Comparison of ENCODE assay signal across 7 cellular contexts in the genomic region with DNA sequence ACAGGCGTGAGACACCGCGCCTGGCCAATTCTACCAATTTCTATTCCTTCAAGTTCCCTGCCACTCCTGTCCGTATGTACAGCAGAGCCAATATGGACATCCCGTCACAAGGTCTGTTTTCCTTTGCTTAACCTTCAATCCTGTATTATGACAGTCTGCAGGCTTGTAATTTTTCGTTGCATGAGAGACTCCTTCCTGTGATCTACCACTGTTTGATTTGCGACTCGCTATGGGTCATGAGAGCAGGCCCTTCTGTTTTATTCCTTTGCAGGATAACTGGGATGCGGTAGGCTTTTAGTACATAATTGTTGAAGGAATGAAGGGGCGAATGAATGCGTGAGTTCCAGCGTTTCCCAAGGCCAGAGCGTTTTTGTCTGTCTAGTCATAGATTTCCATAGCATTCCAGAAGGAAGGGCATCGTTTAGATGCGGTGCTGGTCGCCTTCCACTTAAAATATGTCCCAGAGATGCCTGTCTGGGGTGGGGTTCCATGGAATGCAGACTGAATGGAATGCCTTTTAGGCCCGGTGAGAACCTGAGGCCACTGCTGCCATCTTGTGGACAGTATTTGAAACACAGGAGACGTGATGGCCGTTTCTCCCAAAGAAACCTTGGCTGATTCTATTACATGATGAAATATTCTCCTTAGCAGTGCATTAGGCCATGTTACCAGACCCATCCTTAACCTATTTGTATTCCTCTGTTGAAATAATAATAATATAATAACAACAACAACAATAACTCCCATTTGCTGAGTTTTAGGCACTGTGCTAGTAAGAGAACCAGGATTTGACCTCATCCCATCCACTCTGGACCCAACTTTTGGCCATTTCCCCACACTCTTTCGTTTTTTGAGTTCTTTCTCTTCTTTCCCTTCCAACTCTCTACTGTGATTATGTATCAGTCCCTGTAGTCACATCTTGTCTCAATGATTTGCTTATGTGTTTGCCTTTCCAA.
DNase-seq lines count a peak whose midpoint lies in the region; ATAC-seq and TF ChIP-seq lines count a peak whose summit lies in the region.

No MANE protein-coding gene starts in this region.

- H3K27me3 Mint-ChIP-seq in T-helper 2 cell treated with Interferon-gamma antibody and Interleukin-4, amounts not matched to agents 5 μg/mL and 100 μg/mL, for 36 hours (ENCODE audit: low read depth) = peaks cover 4% of the 10 kb centered on the region
- H3K27me3 Mint-ChIP-seq in MCF 10A (ENCODE audit: insufficient read depth, unreplicated experiment) (no peaks in the 10 kb centered on the region), immature natural killer cell (ENCODE audit: low read depth in 3 of 3) (peaks cover 0 to 5% (median 2%) of the 10 kb centered on the region in 3 donors)

- CTCF ChIA-PET in MCF 10A (lab: Yijun Ruan, JAX) = interaction anchor here (0.6 to 3.9 kb wide), 14 partner anchors 26 to 1311 kb away, joined by 3 to 41 read pairs (median 3); no protein-coding TSS in a partner anchor

- DNase-seq in GM04503 (ENCODE audit: low read depth) (peak; percentile 77), LNCaP clone FGC (ENCODE audit: low read depth) (peak; percentile 18), MCF 10A (ENCODE audit: unreplicated experiment) (peak; percentile 86), immature natural killer cell (peak; percentile 2 to 18 (median 12))
- DNase-seq in T-helper 2 cell treated with Interferon-gamma antibody and Interleukin-4, amounts not matched to agents 5 μg/mL and 100 μg/mL, for 36 hours (ENCODE audit: low spot score) = peak; percentile 10
- peak; percentile 68 for DNase-seq in stimulated activated CD4-positive, alpha-beta T cell treated with anti-CD3 and anti-CD28 coated beads, Interleukin-15, amount 100 ng/mL, for 24 hours

- intact Hi-C loops in MCF 10A (cut with micrococcal nuclease) = loop anchor here (1.0 kb wide), 5 partner anchors 174 to 404 kb away; no protein-coding TSS in a partner anchor

- peak; percentile 78 for TF ChIP-seq CTCF in LNCaP clone FGC (IDR thresholded peaks at IDR 0.05; ENCODE audit: control insufficient read depth, extremely low read depth, insufficient read depth)
- peak; percentile 77 for TF ChIP-seq CTCF in MCF 10A (IDR thresholded peaks at IDR 0.05; ENCODE audit: unreplicated experiment)

- no peak overlapping the region for H3K4me3 ChIP-seq in LNCaP clone FGC (ENCODE audit: low read depth, low read length)

- no peaks in the 10 kb centered on the region for H3K36me3 Mint-ChIP-seq in T-helper 2 cell treated with Interferon-gamma antibody and Interleukin-4, amounts not matched to agents 5 μg/mL and 100 μg/mL, for 36 hours (ENCODE audit: low read depth)
- H3K36me3 Mint-ChIP-seq in MCF 10A (ENCODE audit: insufficient read depth, unreplicated experiment) = no peaks in the 10 kb centered on the region
- H3K36me3 Mint-ChIP-seq in immature natural killer cell = no peaks in the 10 kb centered on the region

- H3K27ac Mint-ChIP-seq in T-helper 2 cell treated with Interferon-gamma antibody and Interleukin-4, amounts not matched to agents 5 μg/mL and 100 μg/mL, for 36 hours = no peak overlapping the region
- H3K27ac Mint-ChIP-seq in MCF 10A (ENCODE audit: low read depth, unreplicated experiment) (peak overlapping the region; percentile 40), immature natural killer cell (no peak overlapping the region)

- H3K4me1 Mint-ChIP-seq in T-helper 2 cell treated with Interferon-gamma antibody and Interleukin-4, amounts not matched to agents 5 μg/mL and 100 μg/mL, for 36 hours (ENCODE audit: low read depth) = no peaks in the 10 kb centered on the region
- H3K4me1 Mint-ChIP-seq in MCF 10A (ENCODE audit: insufficient read depth, unreplicated experiment) = peaks cover 5% of the 10 kb centered on the region
- no peaks in the 10 kb centered on the region for H3K4me1 Mint-ChIP-seq in immature natural killer cell

- no peaks in the 10 kb centered on the region for H3K9me3 Mint-ChIP-seq in T-helper 2 cell treated with Interferon-gamma antibody and Interleukin-4, amounts not matched to agents 5 μg/mL and 100 μg/mL, for 36 hours
- H3K9me3 Mint-ChIP-seq in MCF 10A (ENCODE audit: unreplicated experiment) = no peaks in the 10 kb centered on the region
- H3K9me3 Mint-ChIP-seq in immature natural killer cell = no peaks in the 10 kb centered on the region

- H3K4me3 Mint-ChIP-seq in T-helper 2 cell treated with Interferon-gamma antibody and Interleukin-4, amounts not matched to agents 5 μg/mL and 100 μg/mL, for 36 hours = no peak overlapping the region
- H3K4me3 Mint-ChIP-seq in MCF 10A (ENCODE audit: unreplicated experiment) = no peak overlapping the region
- no peak overlapping the region for H3K4me3 Mint-ChIP-seq in immature natural killer cell

- ATAC-seq in HG02678 (IDR thresholded peaks at IDR 0.05; ENCODE audit: unreplicated experiment) = no peak

- POLR2A ChIA-PET in MCF 10A (lab: Yijun Ruan, JAX) = no interaction called here

- BruUV-seq in MCF 10A (replicated peaks; lab: Mats Ljungman, UMichigan) = no TSS peak

Comparison
In these comparisons a context has a peak if more than half of its experiments do, and no peak if none do; other contexts are left out.
1. DNase-seq: peak in every context shown above with its lines; median percentile 86 in MCF 10A; 77 in GM04503; 68 in stimulated activated CD4-positive, alpha-beta T cell treated with anti-CD3 and anti-CD28 coated beads, Interleukin-15, amount 100 ng/mL, for 24 hours; 18 in LNCaP clone FGC; 12 in immature natural killer cell; 10 in T-helper 2 cell treated with Interferon-gamma antibody and Interleukin-4, amounts not matched to agents 5 μg/mL and 100 μg/mL, for 36 hours.